1 cellular context compared by ENCODE assay signal in genomic region chr2:111178730-111179405, GRCh38.
TF ChIP-seq lines count a peak whose summit lies in the region.

No MANE protein-coding gene starts in this region.

TF ChIP-seq in HepG2, 621 proteins besides CTCF, POLR2A, EP300 and RAD21 (continued from another document and continues in another):
- TF ChIP-seq ZBTB39 (CRISPR knock-in tag; IDR thresholded peaks at IDR 0.05) = no peak
- TF ChIP-seq MBNL3 (CRISPR knock-in tag; conservative IDR thresholded peaks at IDR 0.05) = no peak
- no peak for TF ChIP-seq CENPBD1 (CRISPR knock-in tag; IDR thresholded peaks at IDR 0.05; ENCODE audit: borderline replicate concordance, low read depth)
- TF ChIP-seq HMG20A (CRISPR knock-in tag; IDR thresholded peaks at IDR 0.05; ENCODE audit: borderline replicate concordance) = peak; percentile 51; the same call in 1 of the 2 replicates
- no peak for TF ChIP-seq ZNF589 (CRISPR knock-in tag; conservative IDR thresholded peaks at IDR 0.05)
- TF ChIP-seq MEIS1 (CRISPR knock-in tag; IDR thresholded peaks at IDR 0.05; ENCODE audit: borderline replicate concordance) = no peak; the same call in 1 of the 2 replicates
- peak; percentile 61; the same call in 1 of the 2 replicates for TF ChIP-seq MXD1 (CRISPR knock-in tag; IDR thresholded peaks at IDR 0.05)
- peak; percentile 18; the same call in 1 of the 2 replicates for TF ChIP-seq SMC3 (IDR thresholded peaks at IDR 0.05; ENCODE audit: low read length)
- TF ChIP-seq ZNF350 (CRISPR knock-in tag; IDR thresholded peaks at IDR 0.05; ENCODE audit: borderline replicate concordance, low read depth) = peak; percentile 73; the same call in 1 of the 2 replicates
- TF ChIP-seq ZSCAN12 (CRISPR knock-in tag; IDR thresholded peaks at IDR 0.05) = no peak
- TF ChIP-seq ZNF101 (CRISPR knock-in tag; IDR thresholded peaks at IDR 0.05; ENCODE audit: borderline replicate concordance, low read depth) = 0 out of 2 replicates have a peak, but pooled peaks have one; percentile 71
- TF ChIP-seq ZBTB26 (CRISPR knock-in tag; IDR thresholded peaks at IDR 0.05; ENCODE audit: borderline replicate concordance) = peak; percentile 52; the same call in 1 of the 2 replicates
- peak; percentile 41; the same call in 1 of the 2 replicates for TF ChIP-seq ZNF574 (CRISPR knock-in tag; IDR thresholded peaks at IDR 0.05)
- TF ChIP-seq SMAD3 (CRISPR knock-in tag; IDR thresholded peaks at IDR 0.05) = no peak
- TF ChIP-seq SNAPC5 (CRISPR knock-in tag; IDR thresholded peaks at IDR 0.05; ENCODE audit: borderline replicate concordance) = no peak
- no peak for TF ChIP-seq NFATC3 (CRISPR knock-in tag; IDR thresholded peaks at IDR 0.05)
- TF ChIP-seq JARID2 (CRISPR knock-in tag; IDR thresholded peaks at IDR 0.05; ENCODE audit: insufficient replicate concordance) = no peak
- no peak for TF ChIP-seq ZKSCAN5 (CRISPR knock-in tag; IDR thresholded peaks at IDR 0.05)
- TF ChIP-seq ELF4 (CRISPR knock-in tag; IDR thresholded peaks at IDR 0.05; ENCODE audit: borderline replicate concordance) = no peak
- TF ChIP-seq ZNF557 (CRISPR knock-in tag; IDR thresholded peaks at IDR 0.05) = no peak
- TF ChIP-seq BORCS8-MEF2B (CRISPR knock-in tag; IDR thresholded peaks at IDR 0.05) = peak; percentile 48; the same call in 1 of the 2 replicates
- TF ChIP-seq NRL (CRISPR knock-in tag; IDR thresholded peaks at IDR 0.05; ENCODE audit: borderline replicate concordance) = no peak
- TF ChIP-seq ZNF432 (CRISPR knock-in tag; IDR thresholded peaks at IDR 0.05; ENCODE audit: borderline replicate concordance) = no peak
- no peak for TF ChIP-seq PBX2 (CRISPR knock-in tag; IDR thresholded peaks at IDR 0.05)
- peak; percentile 33; the same call in 1 of the 2 replicates for TF ChIP-seq THAP9 (CRISPR knock-in tag; IDR thresholded peaks at IDR 0.05; ENCODE audit: borderline replicate concordance)
- no peak for TF ChIP-seq BRF2 (CRISPR knock-in tag; IDR thresholded peaks at IDR 0.05)
- TF ChIP-seq HNRNPH1 (optimal IDR thresholded peaks at IDR 0.05; ENCODE audit: low read depth, low read length) = no peak
- TF ChIP-seq ELF3 (CRISPR knock-in tag; IDR thresholded peaks at IDR 0.05) = no peak
- peak; percentile 64; the same call in 1 of the 2 replicates for TF ChIP-seq MYPOP (CRISPR knock-in tag; IDR thresholded peaks at IDR 0.05)
- no peak for TF ChIP-seq KLF11 (CRISPR knock-in tag; IDR thresholded peaks at IDR 0.05)
- TF ChIP-seq UBTF (CRISPR knock-in tag; IDR thresholded peaks at IDR 0.05) = 0 out of 2 replicates have a peak, but pooled peaks have one; percentile 42
- no peak for TF ChIP-seq TRAFD1 (CRISPR knock-in tag; IDR thresholded peaks at IDR 0.05; ENCODE audit: borderline replicate concordance)
- TF ChIP-seq ZNF513 (CRISPR knock-in tag; conservative IDR thresholded peaks at IDR 0.05) = no peak
- no peak for TF ChIP-seq YY1 (IDR thresholded peaks at IDR 0.05; ENCODE audit: insufficient read depth, insufficient replicate concordance, low read depth, low read length)
- no peak for TF ChIP-seq ZNF24 (IDR thresholded peaks at IDR 0.05)
- TF ChIP-seq ZNF12 (CRISPR knock-in tag; IDR thresholded peaks at IDR 0.05) = no peak
- 0 out of 2 replicates have a peak, but pooled peaks have one; percentile 32 for TF ChIP-seq NFE2L1 (CRISPR knock-in tag; IDR thresholded peaks at IDR 0.05; ENCODE audit: borderline replicate concordance)
- TF ChIP-seq SRSF9 (IDR thresholded peaks at IDR 0.05; ENCODE audit: borderline replicate concordance, insufficient read depth, low read depth, low read length, poor library complexity, severe bottlenecking) = no peak
- peak; percentile 62 for TF ChIP-seq POGZ (CRISPR knock-in tag; IDR thresholded peaks at IDR 0.05)
- peak; percentile 55; the same call in 1 of the 2 replicates for TF ChIP-seq NR2C2 (CRISPR knock-in tag; IDR thresholded peaks at IDR 0.05; ENCODE audit: borderline replicate concordance)
